Comparison of ENCODE assay signal across 9 cellular contexts in genomic region chr6:3742076-3742425, GRCh38. TPM values are rescaled to one million over a fixed set of nuclear protein-coding genes. Genes with fewer than 3 reads are reported as not detected.
DNase-seq lines count a peak whose midpoint lies in the region; ATAC-seq and TF ChIP-seq lines count a peak whose summit lies in the region.
"Had no signal": no experiment of that assay in that cellular context is flagged by ENCODE, and none has a peak within 500 bp of the region (broad histone marks: within the 10 kb centered on the region; RNA-seq: fewer than 3 reads in every experiment).

No MANE protein-coding gene starts in this region.

- ATAC-seq in GM18861 (IDR thresholded peaks at IDR 0.05; ENCODE audit: unreplicated experiment) (no peak), HG03521 (IDR thresholded peaks at IDR 0.05; ENCODE audit: unreplicated experiment) (no peak), HG03045 (IDR thresholded peaks at IDR 0.05; ENCODE audit: unreplicated experiment) (no peak), GM19395 (IDR thresholded peaks at IDR 0.05; ENCODE audit: unreplicated experiment) (no peak)

- no peak overlapping the region for H3K27ac ChIP-seq in ACC112 (ENCODE audit: low read depth, low read length)
- H3K27ac ChIP-seq in ascending aorta: peak overlapping the region; percentile 100

- no peak for TF ChIP-seq CTCF in HFFc6 (IDR thresholded peaks at IDR 0.05)
- TF ChIP-seq CTCF in ascending aorta (IDR thresholded peaks at IDR 0.05): no peak
- TF ChIP-seq CTCF in mesothelial cell of epicardium (IDR thresholded peaks at IDR 0.05; ENCODE audit: unreplicated experiment): no peak

- H3K9me3 ChIP-seq in ascending aorta: no peaks in the 10 kb centered on the region

- peaks cover 8% of the 10 kb centered on the region for H3K27me3 Mint-ChIP-seq in HFFc6 (ENCODE audit: insufficient read depth)
- H3K27me3 Mint-ChIP-seq in mesothelial cell of epicardium (ENCODE audit: low read depth): no peaks in the 10 kb centered on the region

- H3K27me3 ChIP-seq in ACC112 (ENCODE audit: insufficient read depth, low read length): no peaks in the 10 kb centered on the region
- H3K27me3 ChIP-seq in ascending aorta: no peaks in the 10 kb centered on the region

- H3K36me3 Mint-ChIP-seq in HFFc6 (ENCODE audit: low read depth) (peaks cover 24% of the 10 kb centered on the region), mesothelial cell of epicardium (peaks cover 9% of the 10 kb centered on the region)
- H3K36me3 Mint-ChIP-seq: CD8-positive, alpha-beta T cell had no signal

- H3K79me2 ChIP-seq in ACC112 (ENCODE audit: control insufficient read depth, insufficient read depth, low read length, unreplicated experiment): peaks cover 100% of the 10 kb centered on the region

- peak overlapping the region; percentile 82 for H3K27ac Mint-ChIP-seq in HFFc6
- H3K27ac Mint-ChIP-seq in mesothelial cell of epicardium: no peak overlapping the region
- H3K27ac Mint-ChIP-seq: CD8-positive, alpha-beta T cell had no signal

- no peaks in the 10 kb centered on the region for H3K9me3 Mint-ChIP-seq in HFFc6
- no peaks in the 10 kb centered on the region for H3K9me3 Mint-ChIP-seq in mesothelial cell of epicardium
- H3K9me3 Mint-ChIP-seq: CD8-positive, alpha-beta T cell had no signal

- H3K4me1 Mint-ChIP-seq in HFFc6 (ENCODE audit: low read depth): peaks cover 68% of the 10 kb centered on the region
- H3K4me1 Mint-ChIP-seq in mesothelial cell of epicardium: peaks cover 35% of the 10 kb centered on the region

- H3K36me3 ChIP-seq in ACC112 (ENCODE audit: insufficient read depth, low read length) (peaks cover 12% of the 10 kb centered on the region), ascending aorta (peaks cover 28 to 41% of the 10 kb centered on the region in 2 donors)

- DNase-seq in HFFc6 (no peak), ascending aorta (ENCODE audit: low spot score in 2 of 2) (no peak), mesothelial cell of epicardium (ENCODE audit: low spot score in 2 of 2, unreplicated experiment in 2 of 2) (no peak)

- no peak overlapping the region for H2AFZ ChIP-seq in ACC112 (ENCODE audit: low read length, unreplicated experiment)

- H3K4me1 ChIP-seq in ACC112 (ENCODE audit: control insufficient read depth, insufficient read depth, low read length, unreplicated experiment) (peaks cover 65% of the 10 kb centered on the region), ascending aorta (peaks cover 44 to 92% of the 10 kb centered on the region in 2 donors)

- H3K4me3 ChIP-seq in ACC112 (ENCODE audit: low read depth, low read length): peak overlapping the region; percentile 50
- peak overlapping the region; percentile 37 to 82 for H3K4me3 ChIP-seq in ascending aorta

- H3K4me3 Mint-ChIP-seq in HFFc6 (peak overlapping the region; percentile 74), mesothelial cell of epicardium (peak overlapping the region; percentile 28)

- intact Hi-C loops in ascending aorta (cut with DNase I): loop anchor here (1.0 to 10.0 kb wide), 5 partner anchors 107 to 393 kb away; partner anchors contain the start of genes ECI2 and FAM50B

RNA-seq across cellular contexts. Expression of gene PXDC1, which starts 9.5 kb away (rescaled TPM):
- 10 to 100 TPM; 63.1 to 97.5 (median 72.8) TPM for total RNA-seq in HFFc6 (2021; fragmentation: NEBNext Ultra II Directional; extraction: Animal tissue kit (Norgen Biotek cat#: 25700))
- total RNA-seq in ascending aorta: 310 TPM
- 33.1 to 34.5 TPM (median 33.8 TPM) in 3 replicates for total RNA-seq in mesothelial cell of epicardium
